Comparison of ENCODE assay signal across 1 cellular context in genomic region chr7:28581351-28581750, GRCh38.
A peak's percentile ranks its signal among the peaks of the same experiment; 100 is the strongest.
TF ChIP-seq lines count a peak whose summit lies in the region.

No MANE protein-coding gene starts in this region.

TF ChIP-seq in GM12878, 131 proteins besides CTCF, POLR2A, EP300 and RAD21 (continued from another document):
- TF ChIP-seq, protein P1, sequence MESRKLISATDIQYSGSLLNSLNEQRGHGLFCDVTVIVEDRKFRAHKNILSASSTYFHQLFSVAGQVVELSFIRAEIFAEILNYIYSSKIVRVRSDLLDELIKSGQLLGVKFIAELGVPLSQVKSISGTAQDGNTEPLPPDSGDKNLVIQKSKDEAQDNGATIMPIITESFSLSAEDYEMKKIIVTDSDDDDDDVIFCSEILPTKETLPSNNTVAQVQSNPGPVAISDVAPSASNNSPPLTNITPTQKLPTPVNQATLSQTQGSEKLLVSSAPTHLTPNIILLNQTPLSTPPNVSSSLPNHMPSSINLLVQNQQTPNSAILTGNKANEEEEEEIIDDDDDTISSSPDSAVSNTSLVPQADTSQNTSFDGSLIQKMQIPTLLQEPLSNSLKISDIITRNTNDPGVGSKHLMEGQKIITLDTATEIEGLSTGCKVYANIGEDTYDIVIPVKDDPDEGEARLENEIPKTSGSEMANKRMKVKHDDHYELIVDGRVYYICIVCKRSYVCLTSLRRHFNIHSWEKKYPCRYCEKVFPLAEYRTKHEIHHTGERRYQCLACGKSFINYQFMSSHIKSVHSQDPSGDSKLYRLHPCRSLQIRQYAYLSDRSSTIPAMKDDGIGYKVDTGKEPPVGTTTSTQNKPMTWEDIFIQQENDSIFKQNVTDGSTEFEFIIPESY (IDR thresholded peaks at IDR 0.05): peak; percentile 15; the same call in 1 of the 2 replicates
- no peak for TF ChIP-seq TARDBP (IDR thresholded peaks at IDR 0.05; ENCODE audit: borderline replicate concordance)
- TF ChIP-seq PBX3 (IDR thresholded peaks at IDR 0.05; ENCODE audit: insufficient replicate concordance, low read depth, low read length): no peak
- no peak for TF ChIP-seq SMARCA5 (IDR thresholded peaks at IDR 0.05)
- no peak for TF ChIP-seq GATAD2B (conservative IDR thresholded peaks at IDR 0.05; ENCODE audit: low read depth)
- no peak for TF ChIP-seq YY1 (IDR thresholded peaks at IDR 0.05; ENCODE audit: low read depth, low read length)
- TF ChIP-seq CREB1 (IDR thresholded peaks at IDR 0.05; ENCODE audit: low read depth): no peak
- no peak for TF ChIP-seq ELK1 (IDR thresholded peaks at IDR 0.05; ENCODE audit: low read depth, low read length)
- no peak for TF ChIP-seq KLF5 (IDR thresholded peaks at IDR 0.05; ENCODE audit: partially characterized antibody)
